In genomic region chr11:39346043-39346442, GRCh38 we compare ENCODE assay signal across 20 cellular contexts.
"Had no signal": no experiment of that assay in that cellular context is flagged by ENCODE, and none has a peak within 500 bp of the region (broad histone marks: within the 10 kb centered on the region; RNA-seq: fewer than 3 reads in every experiment).

No MANE protein-coding gene starts in this region.

- H3K4me3 Mint-ChIP-seq: memory B cell; mesothelial cell of epicardium; natural killer cell treated with Interleukin-12 subunit alpha and Interleukin-12 subunit beta and Interleukin-15 and Interleukin-18, amount 100 ng/mL, for 72 hours; stimulated activated memory B cell treated with anti-CD40 and anti-IgM and Interleukin-4, amounts not matched to agents 10 μg/mL and 1 μg/mL and 100 μg/mL, for 72 hours; stimulated activated naive CD8-positive, alpha-beta T cell treated with anti-CD3 and anti-CD28 coated beads, Interleukin-15, Interleukin-2, amounts not matched to agents 100 ng/mL and 50 ng/mL, for 24 hours had no signal

- DNase-seq: effector memory CD4-positive, alpha-beta T cell; heart left ventricle; left ventricle myocardium inferior; lower lobe of right lung; ovary; retina; spleen; stimulated activated CD4-positive, alpha-beta T cell treated with anti-CD3 and anti-CD28 coated beads, Interleukin-15, amount 100 ng/mL, for 24 hours; stimulated activated CD4-positive, alpha-beta T cell treated with anti-CD3 and anti-CD28 coated beads, Interleukin-1b, Interleukin-23, amount 100 ng/mL, for 48 hours; stimulated activated CD4-positive, alpha-beta T cell treated with anti-CD3 and anti-CD28 coated beads, Interleukin-4, amount 100 ng/mL, for 24 hours; testis had no signal

- H3K4me1 ChIP-seq: heart left ventricle, left ventricle myocardium inferior, lower lobe of right lung, tibial nerve had no signal

- H3K36me3 Mint-ChIP-seq: memory B cell; mesothelial cell of epicardium; natural killer cell treated with Interleukin-12 subunit alpha and Interleukin-12 subunit beta and Interleukin-15 and Interleukin-18, amount 100 ng/mL, for 72 hours; stimulated activated memory B cell treated with anti-CD40 and anti-IgM and Interleukin-4, amounts not matched to agents 10 μg/mL and 1 μg/mL and 100 μg/mL, for 72 hours had no signal

- H3K27ac Mint-ChIP-seq: memory B cell; mesothelial cell of epicardium; natural killer cell treated with Interleukin-12 subunit alpha and Interleukin-12 subunit beta and Interleukin-15 and Interleukin-18, amount 100 ng/mL, for 72 hours; progenitor cell of endocrine pancreas; stimulated activated memory B cell treated with anti-CD40 and anti-IgM and Interleukin-4, amounts not matched to agents 10 μg/mL and 1 μg/mL and 100 μg/mL, for 72 hours; stimulated activated naive CD8-positive, alpha-beta T cell treated with anti-CD3 and anti-CD28 coated beads, Interleukin-15, Interleukin-2, amounts not matched to agents 100 ng/mL and 50 ng/mL, for 24 hours had no signal

- ATAC-seq: esophagus mucosa; heart left ventricle; lower lobe of right lung; natural killer cell treated with Interleukin-12 subunit alpha and Interleukin-12 subunit beta and Interleukin-15 and Interleukin-18, amount 100 ng/mL, for 72 hours; sciatic nerve; stimulated activated memory B cell treated with anti-CD40 and anti-IgM and Interleukin-4, amounts not matched to agents 10 μg/mL and 1 μg/mL and 100 μg/mL, for 72 hours had no signal

- H3K4me1 Mint-ChIP-seq: memory B cell; stimulated activated memory B cell treated with anti-CD40 and anti-IgM and Interleukin-4, amounts not matched to agents 10 μg/mL and 1 μg/mL and 100 μg/mL, for 72 hours had no signal

- H3K4me3 ChIP-seq: heart left ventricle, left ventricle myocardium inferior, lower lobe of right lung, ovary, spleen, testis, tibial nerve had no signal

- H3K36me3 ChIP-seq: heart left ventricle, left ventricle myocardium inferior, lower lobe of right lung, ovary, spleen, tibial nerve had no signal

- H3K9me3 Mint-ChIP-seq: memory B cell; mesothelial cell of epicardium; natural killer cell treated with Interleukin-12 subunit alpha and Interleukin-12 subunit beta and Interleukin-15 and Interleukin-18, amount 100 ng/mL, for 72 hours; stimulated activated memory B cell treated with anti-CD40 and anti-IgM and Interleukin-4, amounts not matched to agents 10 μg/mL and 1 μg/mL and 100 μg/mL, for 72 hours; stimulated activated naive CD8-positive, alpha-beta T cell treated with anti-CD3 and anti-CD28 coated beads, Interleukin-15, Interleukin-2, amounts not matched to agents 100 ng/mL and 50 ng/mL, for 24 hours had no signal

- H3K27me3 ChIP-seq: heart left ventricle, ovary, spleen, testis, tibial nerve had no signal

- H3K27me3 Mint-ChIP-seq: memory B cell; natural killer cell treated with Interleukin-12 subunit alpha and Interleukin-12 subunit beta and Interleukin-15 and Interleukin-18, amount 100 ng/mL, for 72 hours; progenitor cell of endocrine pancreas; stimulated activated memory B cell treated with anti-CD40 and anti-IgM and Interleukin-4, amounts not matched to agents 10 μg/mL and 1 μg/mL and 100 μg/mL, for 72 hours; stimulated activated naive CD8-positive, alpha-beta T cell treated with anti-CD3 and anti-CD28 coated beads, Interleukin-15, Interleukin-2, amounts not matched to agents 100 ng/mL and 50 ng/mL, for 24 hours had no signal

- H3K9me3 ChIP-seq: heart left ventricle, left ventricle myocardium inferior, lower lobe of right lung, ovary, testis, tibial nerve had no signal

- H3K27ac ChIP-seq: heart left ventricle, left ventricle myocardium inferior, lower lobe of right lung, ovary, spleen, testis, tibial nerve had no signal
